Comparison of ENCODE assay signal across 8 cellular contexts in the genomic region with DNA sequence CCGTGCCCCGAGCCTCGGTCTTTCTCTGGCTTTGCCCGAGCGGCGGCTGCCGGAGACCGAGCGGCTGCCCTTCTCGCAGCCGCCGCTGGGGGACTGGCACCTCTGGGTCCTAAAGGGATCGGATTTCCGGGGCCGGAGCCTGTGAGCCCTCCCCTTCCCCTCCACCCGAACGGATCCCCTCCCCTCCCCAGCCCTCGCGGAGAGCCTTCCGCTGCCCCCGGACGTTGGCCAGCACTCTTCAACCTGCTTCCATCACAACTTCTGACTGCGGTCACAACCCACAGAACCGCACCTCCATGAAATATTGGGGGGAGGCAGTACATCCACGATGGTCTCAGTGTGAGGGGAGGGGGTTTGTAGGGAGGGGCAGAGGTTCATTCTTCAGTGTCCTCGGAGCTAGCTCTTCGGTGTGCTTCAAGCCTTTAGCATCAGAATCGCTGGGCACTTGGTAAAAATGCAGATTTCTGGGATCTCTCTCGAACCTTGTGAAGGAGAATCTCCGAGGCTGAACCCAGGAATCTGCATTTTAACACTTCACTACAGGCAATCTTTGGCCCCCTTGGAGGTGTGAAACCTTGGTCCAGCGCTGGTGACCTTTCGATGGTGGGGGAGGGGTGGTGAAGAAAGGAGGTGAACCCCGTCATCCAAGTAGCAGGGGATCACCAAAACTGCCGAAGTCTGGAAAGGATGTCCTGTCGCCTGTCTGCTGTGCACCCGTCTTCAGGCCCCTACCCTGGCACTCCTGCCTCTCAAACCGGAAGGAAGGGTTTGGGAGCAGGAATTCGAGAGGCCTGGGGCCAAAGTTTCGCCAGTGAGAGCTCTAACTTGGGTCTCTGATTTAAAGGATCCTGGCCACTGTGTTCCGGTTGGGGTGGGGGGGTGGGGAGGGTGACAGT. TPM values are rescaled to one million over a fixed set of nuclear protein-coding genes. Genes with fewer than 3 reads are reported as not detected.
DNase-seq lines count a peak whose midpoint lies in the region; ATAC-seq and TF ChIP-seq lines count a peak whose summit lies in the region.

No MANE protein-coding gene starts in this region.

- peak overlapping the region; percentile 89 for H3K4me3 Mint-ChIP-seq in dendritic cell treated with granulocyte-macrophage colony-stimulating factor and Interleukin-4, amounts not matched to agents 40 ng/mL and 50 ng/mL, for 4 days

- peaks cover 49% of the 10 kb centered on the region for H3K4me1 Mint-ChIP-seq in dendritic cell treated with granulocyte-macrophage colony-stimulating factor and Interleukin-4, amounts not matched to agents 40 ng/mL and 50 ng/mL, for 4 days (ENCODE audit: low read depth)

- H3K9ac ChIP-seq in liver (ENCODE audit: low read depth in 1 of 2, low read length in 2 of 2): peak overlapping the region in 1 of 2 donors; percentile 52

- no peaks in the 10 kb centered on the region for H3K9me3 ChIP-seq in liver (ENCODE audit: control insufficient read depth in 4 of 4, low read length in 3 of 4)

- H3K79me2 ChIP-seq in ACC112 (ENCODE audit: control insufficient read depth, insufficient read depth, low read length, unreplicated experiment): peaks cover 48% of the 10 kb centered on the region

- peak; percentile 58 for ATAC-seq in HG03280 (IDR thresholded peaks at IDR 0.05; ENCODE audit: unreplicated experiment)

- DNase-seq in NCI-H510A treated with DMSO at 0.1 percent for 48 hours (lab: John Stamatoyannopoulos, UW): peak; percentile 92
- peak; percentile 67 to 80 for DNase-seq in activated CD4-positive, alpha-beta T cell treated with anti-CD3 and anti-CD28 coated beads, Interleukin-2, amount 50 U/mL, for 24 hours (ENCODE audit: low read depth in 1 of 2, low spot score in 1 of 2)
- DNase-seq in stimulated activated CD4-positive, alpha-beta T cell treated with anti-CD3 and anti-CD28 coated beads, Interleukin-2, amount 100 ng/mL, for 4 hours (ENCODE audit: low read depth): peak; percentile 78

- H3K36me3 Mint-ChIP-seq in dendritic cell treated with granulocyte-macrophage colony-stimulating factor and Interleukin-4, amounts not matched to agents 40 ng/mL and 50 ng/mL, for 4 days (ENCODE audit: low read depth): peaks cover 43% of the 10 kb centered on the region

- TF ChIP-seq POLR2A in GM18526 (IDR thresholded peaks at IDR 0.05; ENCODE audit: extremely low read depth, insufficient read length): peak; percentile 50

- H3K27ac ChIP-seq in ACC112 (ENCODE audit: low read depth, low read length): peak overlapping the region; percentile 63
- peak overlapping the region; percentile 79 to 82 for H3K27ac ChIP-seq in liver (ENCODE audit: low read depth in 1 of 2, low read length in 2 of 2)

- 3% methylated on average over 40 of the region's 40 CpGs for WGBS in liver

- H3K4me3 ChIP-seq in ACC112 (ENCODE audit: low read depth, low read length) (peak overlapping the region; percentile 95), liver (ENCODE audit: low read depth in 1 of 3, low read length in 3 of 3) (peak overlapping the region in 2 of 3 donors; percentile 37 to 73)

- H2AFZ ChIP-seq in ACC112 (ENCODE audit: low read length, unreplicated experiment): no peak overlapping the region

- H3K36me3 ChIP-seq in ACC112 (ENCODE audit: insufficient read depth, low read length): no peaks in the 10 kb centered on the region
- H3K36me3 ChIP-seq in liver (ENCODE audit: control insufficient read depth in 4 of 4, insufficient read depth in 3 of 4, low read depth in 1 of 4, low read length in 3 of 4): no peaks in the 10 kb centered on the region

- intact Hi-C loops in dendritic cell treated with granulocyte-macrophage colony-stimulating factor and Interleukin-4, amounts not matched to agents 40 ng/mL and 50 ng/mL, for 4 days (cut with micrococcal nuclease): loop anchor here (10.0 kb wide), 1 partner anchor 56 kb away; the partner anchor contains the start of gene PDK2

- H3K27me3 ChIP-seq in ACC112 (ENCODE audit: insufficient read depth, low read length) (no peaks in the 10 kb centered on the region), liver (ENCODE audit: control insufficient read depth in 4 of 4, insufficient read depth in 4 of 4, low read length in 3 of 4) (no peaks in the 10 kb centered on the region)

- H3K27me3 Mint-ChIP-seq in dendritic cell treated with granulocyte-macrophage colony-stimulating factor and Interleukin-4, amounts not matched to agents 40 ng/mL and 50 ng/mL, for 4 days: no peaks in the 10 kb centered on the region

- peak; percentile 67 for TF ChIP-seq CTCF in liver (IDR thresholded peaks at IDR 0.05; ENCODE audit: low read depth, low read length, missing input control)

- TF ChIP-seq RAD21 in liver (IDR thresholded peaks at IDR 0.05): peak in 1 of 2 donors; percentile 41

- peak overlapping the region; percentile 80 for H3K27ac Mint-ChIP-seq in dendritic cell treated with granulocyte-macrophage colony-stimulating factor and Interleukin-4, amounts not matched to agents 40 ng/mL and 50 ng/mL, for 4 days

- H3K9me3 Mint-ChIP-seq in dendritic cell treated with granulocyte-macrophage colony-stimulating factor and Interleukin-4, amounts not matched to agents 40 ng/mL and 50 ng/mL, for 4 days: no peaks in the 10 kb centered on the region

- H3K4me1 ChIP-seq in ACC112 (ENCODE audit: control insufficient read depth, insufficient read depth, low read length, unreplicated experiment) (peaks cover 42% of the 10 kb centered on the region), liver (ENCODE audit: control insufficient read depth in 4 of 4, insufficient read depth in 4 of 4, low read length in 3 of 4) (peaks cover 11 to 48% (median 40%) of the 10 kb centered on the region in 4 donors)

TF ChIP-seq in liver, 16 proteins besides CTCF, POLR2A, EP300 and RAD21 (continues in another document):
- no peak for TF ChIP-seq ZBTB33 (IDR thresholded peaks at IDR 0.05)
- TF ChIP-seq ATF3 (IDR thresholded peaks at IDR 0.05): no peak
- TF ChIP-seq TAF1 (conservative IDR thresholded peaks at IDR 0.05): no peak
- no peak for TF ChIP-seq FOXA1 (IDR thresholded peaks at IDR 0.05)
- no peak for TF ChIP-seq YY1 (IDR thresholded peaks at IDR 0.05)
- TF ChIP-seq EGR1 (IDR thresholded peaks at IDR 0.05; ENCODE audit: low read depth in 2 of 2): peak in 1 of 2 donors; percentile 6
- TF ChIP-seq GABPA (IDR thresholded peaks at IDR 0.05 in 1 of 2, conservative IDR thresholded peaks at IDR 0.05 in 1 of 2): peak in 1 of 2 donors; percentile 71
- no peak for TF ChIP-seq SP1 (IDR thresholded peaks at IDR 0.05)
- TF ChIP-seq JUND (IDR thresholded peaks at IDR 0.05): no peak
- peak in 1 of 2 donors; percentile 30 for TF ChIP-seq HNF4A (conservative IDR thresholded peaks at IDR 0.05)
- no peak for TF ChIP-seq FOXA2 (IDR thresholded peaks at IDR 0.05)
- TF ChIP-seq HNF4G (IDR thresholded peaks at IDR 0.05): no peak
- TF ChIP-seq, protein P1, sequence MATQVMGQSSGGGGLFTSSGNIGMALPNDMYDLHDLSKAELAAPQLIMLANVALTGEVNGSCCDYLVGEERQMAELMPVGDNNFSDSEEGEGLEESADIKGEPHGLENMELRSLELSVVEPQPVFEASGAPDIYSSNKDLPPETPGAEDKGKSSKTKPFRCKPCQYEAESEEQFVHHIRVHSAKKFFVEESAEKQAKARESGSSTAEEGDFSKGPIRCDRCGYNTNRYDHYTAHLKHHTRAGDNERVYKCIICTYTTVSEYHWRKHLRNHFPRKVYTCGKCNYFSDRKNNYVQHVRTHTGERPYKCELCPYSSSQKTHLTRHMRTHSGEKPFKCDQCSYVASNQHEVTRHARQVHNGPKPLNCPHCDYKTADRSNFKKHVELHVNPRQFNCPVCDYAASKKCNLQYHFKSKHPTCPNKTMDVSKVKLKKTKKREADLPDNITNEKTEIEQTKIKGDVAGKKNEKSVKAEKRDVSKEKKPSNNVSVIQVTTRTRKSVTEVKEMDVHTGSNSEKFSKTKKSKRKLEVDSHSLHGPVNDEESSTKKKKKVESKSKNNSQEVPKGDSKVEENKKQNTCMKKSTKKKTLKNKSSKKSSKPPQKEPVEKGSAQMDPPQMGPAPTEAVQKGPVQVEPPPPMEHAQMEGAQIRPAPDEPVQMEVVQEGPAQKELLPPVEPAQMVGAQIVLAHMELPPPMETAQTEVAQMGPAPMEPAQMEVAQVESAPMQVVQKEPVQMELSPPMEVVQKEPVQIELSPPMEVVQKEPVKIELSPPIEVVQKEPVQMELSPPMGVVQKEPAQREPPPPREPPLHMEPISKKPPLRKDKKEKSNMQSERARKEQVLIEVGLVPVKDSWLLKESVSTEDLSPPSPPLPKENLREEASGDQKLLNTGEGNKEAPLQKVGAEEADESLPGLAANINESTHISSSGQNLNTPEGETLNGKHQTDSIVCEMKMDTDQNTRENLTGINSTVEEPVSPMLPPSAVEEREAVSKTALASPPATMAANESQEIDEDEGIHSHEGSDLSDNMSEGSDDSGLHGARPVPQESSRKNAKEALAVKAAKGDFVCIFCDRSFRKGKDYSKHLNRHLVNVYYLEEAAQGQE (IDR thresholded peaks at IDR 0.05): no peak
- TF ChIP-seq RXRA (IDR thresholded peaks at IDR 0.05): no peak
- no peak for TF ChIP-seq NR2F2 (IDR thresholded peaks at IDR 0.05)

RNA-seq across cellular contexts. Expression of gene PPP1R9B, which starts 0.8 kb away (rescaled TPM):
- 10 to 100 TPM in 1 of 2 donors, 1 to 10 TPM in 1; 7.4 to 26.1 TPM for total RNA-seq in liver
- polyA plus RNA-seq in liver: 1 to 10 TPM in 1 of 2 donors, under 1 TPM in 1; 0.90 to 6.7 TPM

RNA-seq across cellular contexts. Expression of gene SGCA, which starts 14.5 kb away (rescaled TPM):
- total RNA-seq in liver: 1 to 10 TPM in 1 of 2 donors, not detected in 1; 1.3 TPM
- 1 to 10 TPM in 1 of 2 donors, under 1 TPM in 1; 0.31 to 1.2 TPM for polyA plus RNA-seq in liver

RNA-seq across cellular contexts. Expression of gene SAMD14, which starts 21.3 kb away (rescaled TPM):
- total RNA-seq in liver: under 1 TPM; 0.50 to 0.84 TPM
- under 1 TPM in 1 of 2 donors, not detected in 1; 0.67 TPM for polyA plus RNA-seq in liver

RNA-seq across cellular contexts. Expression of gene COL1A1, which starts 50.1 kb away (rescaled TPM):
- 10 to 100 TPM; 15.3 to 72.5 TPM for total RNA-seq in liver
- 10 to 100 TPM in 1 of 2 donors, 1 to 10 TPM in 1; 8.3 to 56.3 TPM for polyA plus RNA-seq in liver

RNA-seq across cellular contexts. Expression of gene PDK2, which starts 56.1 kb away (rescaled TPM):
- 10 to 100 TPM in 1 of 2 donors, 1 to 10 TPM in 1; 8.6 to 24.5 TPM for total RNA-seq in liver
- 10 to 100 TPM; 32.4 to 36.6 TPM for polyA plus RNA-seq in liver

Comparison
In these comparisons a context has a peak if more than half of its experiments do, and no peak if none do; other contexts are left out.
1. Peak in every context shown above with its lines: DNase-seq, ATAC-seq, H3K4me3 ChIP-seq and H3K27ac ChIP-seq.